Comparison of ENCODE assay signal across 13 cellular contexts in genomic region chr16:66207139-66207863, GRCh38.
DNase-seq lines count a peak whose midpoint lies in the region; ATAC-seq and TF ChIP-seq lines count a peak whose summit lies in the region.
"Had no signal": no experiment of that assay in that cellular context is flagged by ENCODE, and none has a peak within 500 bp of the region (broad histone marks: within the 10 kb centered on the region; RNA-seq: fewer than 3 reads in every experiment).

No MANE protein-coding gene starts in this region.

- peaks cover 48% of the 10 kb centered on the region for H3K4me1 Mint-ChIP-seq in dendritic cell treated with granulocyte-macrophage colony-stimulating factor and Interleukin-4, amounts not matched to agents 40 ng/mL and 50 ng/mL, for 4 days (ENCODE audit: low read depth)
- H3K4me1 Mint-ChIP-seq in nephron, result peaks cover 52% of the 10 kb centered on the region
- no peaks in the 10 kb centered on the region for H3K4me1 Mint-ChIP-seq in activated T-helper 2 cell treated with anti-CD3 and anti-CD28 coated beads, Interferon-gamma antibody, Interleukin-2, Interleukin-4, amounts not matched to agents 10 μg/mL and 5 μg/mL and 100 μg/mL, durations not matched to agents 14 hours and 24 hours and 36 hours (ENCODE audit: low read depth)
- H3K4me1 Mint-ChIP-seq in natural killer cell treated with Interleukin-12 subunit alpha and Interleukin-12 subunit beta and Interleukin-15 and Interleukin-18, amount 100 ng/mL, for 72 hours (ENCODE audit: low read depth in 2 of 2), result no peaks in the 10 kb centered on the region
- H3K4me1 Mint-ChIP-seq: stimulated activated naive CD8-positive, alpha-beta T cell treated with anti-CD3 and anti-CD28 coated beads, Interleukin-15, amount 100 ng/mL, for 72 hours had no signal

- H3K27me3 Mint-ChIP-seq in dendritic cell treated with granulocyte-macrophage colony-stimulating factor and Interleukin-4, amounts not matched to agents 40 ng/mL and 50 ng/mL, for 4 days, result no peaks in the 10 kb centered on the region
- peaks cover 10% of the 10 kb centered on the region for H3K27me3 Mint-ChIP-seq in nephron (ENCODE audit: low read depth)
- peaks cover 1% of the 10 kb centered on the region for H3K27me3 Mint-ChIP-seq in activated T-helper 2 cell treated with anti-CD3 and anti-CD28 coated beads, Interferon-gamma antibody, Interleukin-2, Interleukin-4, amounts not matched to agents 10 μg/mL and 5 μg/mL and 100 μg/mL, durations not matched to agents 14 hours and 24 hours and 36 hours (ENCODE audit: low read depth)
- H3K27me3 Mint-ChIP-seq in natural killer cell treated with Interleukin-12 subunit alpha and Interleukin-12 subunit beta and Interleukin-15 and Interleukin-18, amount 100 ng/mL, for 72 hours, result peaks cover 16 to 20% of the 10 kb centered on the region in 2 donors

- H3K27ac Mint-ChIP-seq in dendritic cell treated with granulocyte-macrophage colony-stimulating factor and Interleukin-4, amounts not matched to agents 40 ng/mL and 50 ng/mL, for 4 days, result peak overlapping the region; percentile 91
- H3K27ac Mint-ChIP-seq in nephron, result peak overlapping the region in 2 of 3 experiments; percentile 8 to 69
- no peak overlapping the region for H3K27ac Mint-ChIP-seq in activated T-helper 2 cell treated with anti-CD3 and anti-CD28 coated beads, Interferon-gamma antibody, Interleukin-2, Interleukin-4, amounts not matched to agents 10 μg/mL and 5 μg/mL and 100 μg/mL, durations not matched to agents 14 hours and 24 hours and 36 hours
- no peak overlapping the region for H3K27ac Mint-ChIP-seq in natural killer cell treated with Interleukin-12 subunit alpha and Interleukin-12 subunit beta and Interleukin-15 and Interleukin-18, amount 100 ng/mL, for 72 hours
- H3K27ac Mint-ChIP-seq: activated naive CD4-positive, alpha-beta T cell treated with anti-CD3 and anti-CD28 coated beads for 36 hours; stimulated activated naive CD8-positive, alpha-beta T cell treated with anti-CD3 and anti-CD28 coated beads, Interleukin-15, amount 100 ng/mL, for 72 hours had no signal

- no peak for TF ChIP-seq CTCF in nephron (IDR thresholded peaks at IDR 0.05; ENCODE audit: unreplicated experiment in 3 of 3)

- ATAC-seq in natural killer cell treated with Interleukin-12 subunit alpha and Interleukin-12 subunit beta and Interleukin-15 and Interleukin-18, amount 100 ng/mL, for 72 hours, result no peak
- ATAC-seq in HG02981 (IDR thresholded peaks at IDR 0.05; ENCODE audit: unreplicated experiment), result no peak
- ATAC-seq: stimulated activated naive CD8-positive, alpha-beta T cell treated with anti-CD3 and anti-CD28 coated beads, Interleukin-15, amount 100 ng/mL, for 72 hours had no signal

- intact Hi-C loops in dendritic cell treated with granulocyte-macrophage colony-stimulating factor and Interleukin-4, amounts not matched to agents 40 ng/mL and 50 ng/mL, for 4 days (cut with micrococcal nuclease), result no loop called here
- intact Hi-C loops in activated T-helper 2 cell treated with anti-CD3 and anti-CD28 coated beads, Interferon-gamma antibody, Interleukin-2, Interleukin-4, amounts not matched to agents 10 μg/mL and 5 μg/mL and 100 μg/mL, durations not matched to agents 14 hours and 24 hours and 36 hours (cut with micrococcal nuclease), result no loop called here

- no peaks in the 10 kb centered on the region for H3K9me3 Mint-ChIP-seq in dendritic cell treated with granulocyte-macrophage colony-stimulating factor and Interleukin-4, amounts not matched to agents 40 ng/mL and 50 ng/mL, for 4 days
- H3K9me3 Mint-ChIP-seq in nephron, result no peaks in the 10 kb centered on the region
- no peaks in the 10 kb centered on the region for H3K9me3 Mint-ChIP-seq in activated T-helper 2 cell treated with anti-CD3 and anti-CD28 coated beads, Interferon-gamma antibody, Interleukin-2, Interleukin-4, amounts not matched to agents 10 μg/mL and 5 μg/mL and 100 μg/mL, durations not matched to agents 14 hours and 24 hours and 36 hours
- H3K9me3 Mint-ChIP-seq in natural killer cell treated with Interleukin-12 subunit alpha and Interleukin-12 subunit beta and Interleukin-15 and Interleukin-18, amount 100 ng/mL, for 72 hours, result no peaks in the 10 kb centered on the region
- H3K9me3 Mint-ChIP-seq: activated naive CD4-positive, alpha-beta T cell treated with anti-CD3 and anti-CD28 coated beads for 36 hours; stimulated activated naive CD8-positive, alpha-beta T cell treated with anti-CD3 and anti-CD28 coated beads, Interleukin-15, amount 100 ng/mL, for 72 hours had no signal

- peak; percentile 28 for DNase-seq in DMS153 treated with DMSO at 0.1 percent for 48 hours (lab: John Stamatoyannopoulos, UW; ENCODE audit: unreplicated experiment)
- peak; percentile 46 for DNase-seq in NCI-H1105 treated with DMSO at 0.1 percent for 48 hours (lab: John Stamatoyannopoulos, UW)
- no peak for DNase-seq in activated T-helper 2 cell treated with anti-CD3 and anti-CD28 coated beads, Interferon-gamma antibody, Interleukin-2, Interleukin-4, amounts not matched to agents 10 μg/mL and 5 μg/mL and 100 μg/mL, durations not matched to agents 14 hours and 24 hours and 36 hours (ENCODE audit: low spot score)
- DNase-seq in natural killer cell treated with Interleukin-12 subunit alpha and Interleukin-12 subunit beta and Interleukin-15 and Interleukin-18, amount 100 ng/mL, for 72 hours (ENCODE audit: low spot score), result no peak
- DNase-seq in superior temporal gyrus (ENCODE audit: extremely low spot score), result no peak
- DNase-seq: activated naive CD4-positive, alpha-beta T cell treated with anti-CD3 and anti-CD28 coated beads for 36 hours; kidney; NCI-H524 treated with DMSO at 0.1 percent for 48 hours; stimulated activated CD4-positive, alpha-beta T cell treated with anti-CD3 and anti-CD28 coated beads, Interleukin-4, amount 100 ng/mL, for 1 hour; stimulated activated naive CD8-positive, alpha-beta T cell treated with anti-CD3 and anti-CD28 coated beads, Interleukin-15, amount 100 ng/mL, for 72 hours had no signal

- H3K4me3 Mint-ChIP-seq in dendritic cell treated with granulocyte-macrophage colony-stimulating factor and Interleukin-4, amounts not matched to agents 40 ng/mL and 50 ng/mL, for 4 days, result peak overlapping the region; percentile 28
- no peak overlapping the region for H3K4me3 Mint-ChIP-seq in nephron
- no peak overlapping the region for H3K4me3 Mint-ChIP-seq in activated T-helper 2 cell treated with anti-CD3 and anti-CD28 coated beads, Interferon-gamma antibody, Interleukin-2, Interleukin-4, amounts not matched to agents 10 μg/mL and 5 μg/mL and 100 μg/mL, durations not matched to agents 14 hours and 24 hours and 36 hours (ENCODE audit: low read depth)
- no peak overlapping the region for H3K4me3 Mint-ChIP-seq in natural killer cell treated with Interleukin-12 subunit alpha and Interleukin-12 subunit beta and Interleukin-15 and Interleukin-18, amount 100 ng/mL, for 72 hours
- H3K4me3 Mint-ChIP-seq: activated naive CD4-positive, alpha-beta T cell treated with anti-CD3 and anti-CD28 coated beads for 36 hours; stimulated activated naive CD8-positive, alpha-beta T cell treated with anti-CD3 and anti-CD28 coated beads, Interleukin-15, amount 100 ng/mL, for 72 hours had no signal

- H3K36me3 Mint-ChIP-seq in dendritic cell treated with granulocyte-macrophage colony-stimulating factor and Interleukin-4, amounts not matched to agents 40 ng/mL and 50 ng/mL, for 4 days (ENCODE audit: low read depth), result no peaks in the 10 kb centered on the region
- H3K36me3 Mint-ChIP-seq in nephron (ENCODE audit: low read depth), result no peaks in the 10 kb centered on the region
- H3K36me3 Mint-ChIP-seq in activated T-helper 2 cell treated with anti-CD3 and anti-CD28 coated beads, Interferon-gamma antibody, Interleukin-2, Interleukin-4, amounts not matched to agents 10 μg/mL and 5 μg/mL and 100 μg/mL, durations not matched to agents 14 hours and 24 hours and 36 hours (ENCODE audit: low read depth), result no peaks in the 10 kb centered on the region
- H3K36me3 Mint-ChIP-seq in natural killer cell treated with Interleukin-12 subunit alpha and Interleukin-12 subunit beta and Interleukin-15 and Interleukin-18, amount 100 ng/mL, for 72 hours, result no peaks in the 10 kb centered on the region

Comparison
In these comparisons a context has a peak if more than half of its experiments do, and no peak if none do; other contexts are left out.
1. DNase-seq: peak in DMS153 treated with DMSO at 0.1 percent for 48 hours (single experiment) and NCI-H1105 treated with DMSO at 0.1 percent for 48 hours (single experiment); none in activated T-helper 2 cell treated with anti-CD3 and anti-CD28 coated beads, Interferon-gamma antibody, Interleukin-2, Interleukin-4, amounts not matched to agents 10 μg/mL and 5 μg/mL and 100 μg/mL, durations not matched to agents 14 hours and 24 hours and 36 hours (single experiment), natural killer cell treated with Interleukin-12 subunit alpha and Interleukin-12 subunit beta and Interleukin-15 and Interleukin-18, amount 100 ng/mL, for 72 hours (single experiment) and superior temporal gyrus (single experiment).
2. H3K27ac Mint-ChIP-seq: peak in dendritic cell treated with granulocyte-macrophage colony-stimulating factor and Interleukin-4, amounts not matched to agents 40 ng/mL and 50 ng/mL, for 4 days (single experiment) and nephron (2 of 3); none in activated T-helper 2 cell treated with anti-CD3 and anti-CD28 coated beads, Interferon-gamma antibody, Interleukin-2, Interleukin-4, amounts not matched to agents 10 μg/mL and 5 μg/mL and 100 μg/mL, durations not matched to agents 14 hours and 24 hours and 36 hours (single experiment) and natural killer cell treated with Interleukin-12 subunit alpha and Interleukin-12 subunit beta and Interleukin-15 and Interleukin-18, amount 100 ng/mL, for 72 hours (0 of 2).